Comparison of ENCODE assay signal across 8 cellular contexts in the genomic region with DNA sequence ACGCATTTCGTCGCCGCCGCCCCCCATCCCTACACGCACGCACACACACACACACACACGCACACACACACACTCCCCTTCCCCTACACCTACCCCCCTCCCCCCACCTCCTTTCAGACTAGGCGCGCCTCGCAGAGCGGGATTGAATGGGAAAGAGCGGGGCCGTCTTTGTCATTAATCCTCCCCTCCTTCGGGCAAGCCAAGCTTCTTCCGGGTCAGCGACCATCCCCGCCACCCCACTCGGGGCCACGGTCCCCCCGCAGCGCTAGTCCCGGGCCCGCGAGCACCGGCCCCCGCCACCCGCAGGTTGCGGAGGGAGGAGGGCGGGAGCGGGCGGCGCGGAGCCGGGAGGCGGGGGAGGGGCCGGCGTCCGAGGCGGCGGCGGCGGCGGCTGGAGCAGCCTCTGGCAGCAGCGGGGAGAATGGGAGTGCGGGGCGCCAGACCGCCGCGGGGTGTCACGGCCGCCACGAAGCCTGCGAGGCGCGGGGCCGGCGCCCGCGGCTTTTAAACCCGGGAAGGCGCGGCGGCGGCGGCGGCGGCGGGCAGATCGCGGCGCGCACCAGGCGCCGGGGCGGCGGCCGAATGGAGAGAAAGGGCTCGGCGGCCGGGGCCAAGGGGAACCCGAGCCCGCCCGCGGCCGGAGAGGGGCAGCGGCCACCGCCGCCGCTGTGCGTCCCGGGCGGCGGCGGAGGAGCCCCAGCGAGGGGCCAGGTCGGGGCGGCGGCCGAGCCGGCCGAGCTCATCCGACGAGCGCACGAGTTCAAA. TPM values are rescaled to one million over a fixed set of nuclear protein-coding genes. Genes with fewer than 3 reads are reported as not detected.
DNase-seq lines count a peak whose midpoint lies in the region; ATAC-seq and TF ChIP-seq lines count a peak whose summit lies in the region.

A gene (plus strand): TSS at position 369 of the 765 bp plus-strand sequence. CDS start 214 bp downstream, at position 583.

- peak; percentile 44 for DNase-seq in NCI-H2171 (lab: John Stamatoyannopoulos, UW)
- no peak for DNase-seq in NCI-H2171 treated with DMSO at 0.1 percent for 48 hours (lab: John Stamatoyannopoulos, UW)
- peak; percentile 47 for DNase-seq in HuH-7.5 (ENCODE audit: low spot score)
- peak; percentile 13 for DNase-seq in activated effector memory CD4-positive, alpha-beta T cell treated with Interleukin-2 at 50 U/mL for 16 hours
- peak in 25 of 42 donors; percentile 6 to 59 (median 28) for DNase-seq in head of caudate nucleus
- DNase-seq in trophoblast cell: peak in 1 of 2 donors; percentile 21

- peak within 1 kb of the TSS; percentile 82 for H4K91ac ChIP-seq in trophoblast cell (ENCODE audit: low read depth, low read length)

- peaks cover 5% of the 10 kb centered on the region for H3K79me1 ChIP-seq in trophoblast cell (ENCODE audit: low read length)

- no CpG with 5 or more reads among the region's 106 CpGs for WGBS in trophoblast cell (ENCODE audit: extremely low coverage, insufficient coverage, insufficient read length)

- H4K12ac ChIP-seq in trophoblast cell (ENCODE audit: low read depth, low read length): peak within 1 kb of the TSS; percentile 26

- H3K9me3 ChIP-seq in trophoblast cell (ENCODE audit: insufficient read depth, low read depth, low read length): no peaks in the 10 kb centered on the region

- no peak within 1 kb of the TSS for H3K23ac ChIP-seq in trophoblast cell (ENCODE audit: low read length)

- H2BK12ac ChIP-seq in trophoblast cell (ENCODE audit: low read length): peak within 1 kb of the TSS; percentile 53

- peaks cover 10 to 11% of the 10 kb centered on the region in 2 experiments for H3K4me1 ChIP-seq in trophoblast cell (ENCODE audit: control insufficient read depth in 1 of 2, insufficient read depth in 2 of 2, low read length in 2 of 2)

- no peak for TF ChIP-seq POLR2A in GM18505 (IDR thresholded peaks at IDR 0.05; ENCODE audit: borderline replicate concordance, extremely low read depth, insufficient read depth, insufficient read length)

- H3K4me2 ChIP-seq in trophoblast cell (ENCODE audit: low read length): peak within 1 kb of the TSS; percentile 65

- H2BK120ac ChIP-seq in trophoblast cell (ENCODE audit: insufficient read depth, low read length, poor library complexity): peak within 1 kb of the TSS; percentile 28

- intact Hi-C loops in head of caudate nucleus (cut with DNase I): no loop called here

- H3K4me3 ChIP-seq in trophoblast cell (ENCODE audit: low read depth, low read length): peak within 1 kb of the TSS; percentile 79

- no peaks in the 10 kb centered on the region for H3K27me3 ChIP-seq in trophoblast cell (ENCODE audit: insufficient read depth, low read length)

- no peaks in the 10 kb centered on the region for H3K36me3 ChIP-seq in trophoblast cell (ENCODE audit: control insufficient read depth in 1 of 2, insufficient read depth in 2 of 2, low read length in 2 of 2)

- no peak within 1 kb of the TSS for H2AK5ac ChIP-seq in trophoblast cell (ENCODE audit: low read length)

- H3K18ac ChIP-seq in trophoblast cell (ENCODE audit: low read length): peak within 1 kb of the TSS; percentile 89

- no peak within 1 kb of the TSS for H3K27ac ChIP-seq in trophoblast cell (ENCODE audit: low read depth, low read length)

- peaks cover 6% of the 10 kb centered on the region for H3K79me2 ChIP-seq in trophoblast cell (ENCODE audit: control insufficient read depth, insufficient read depth, low read length, poor library complexity)

- ATAC-seq in GM18868 (IDR thresholded peaks at IDR 0.05; ENCODE audit: unreplicated experiment) (no peak), GM18505 (IDR thresholded peaks at IDR 0.05; ENCODE audit: unreplicated experiment) (no peak)

- H3K4ac ChIP-seq in trophoblast cell (ENCODE audit: low read depth, low read length): peak within 1 kb of the TSS; percentile 88

- peak within 1 kb of the TSS; percentile 75 for H3K9ac ChIP-seq in trophoblast cell (ENCODE audit: low read length)

- peak within 1 kb of the TSS; percentile 97 for H2AFZ ChIP-seq in trophoblast cell (ENCODE audit: insufficient read depth, low read length, poor library complexity)

- H3K14ac ChIP-seq in trophoblast cell (ENCODE audit: low read length): peak within 1 kb of the TSS; percentile 50

- H4K8ac ChIP-seq in trophoblast cell (ENCODE audit: low read depth, low read length): peak within 1 kb of the TSS; percentile 76

- H2BK5ac ChIP-seq in trophoblast cell (ENCODE audit: low read depth, low read length, poor library complexity): no peak within 1 kb of the TSS

RNA-seq across cellular contexts. Expression of the gene that starts here (rescaled TPM):
- polyA plus RNA-seq in trophoblast cell (2013): 2.4 and 2.6 TPM in 2 replicates
